In genomic region chr4:129239088-129239487, GRCh38 we compare ENCODE assay signal across 16 cellular contexts.
DNase-seq lines count a peak whose midpoint lies in the region; ATAC-seq, FAIRE-seq and TF ChIP-seq lines count a peak whose summit lies in the region.
"Had no signal": no experiment of that assay in that cellular context is flagged by ENCODE, and none has a peak within 500 bp of the region (broad histone marks: within the 10 kb centered on the region; RNA-seq: fewer than 3 reads in every experiment).

No MANE protein-coding gene starts in this region.

- H4K12ac ChIP-seq in trophoblast cell (ENCODE audit: low read depth, low read length), result no peak overlapping the region

- intact Hi-C loops in colonic mucosa (cut with DNase I), result no loop called here
- intact Hi-C loops in activated T-helper 2 cell treated with anti-CD3 and anti-CD28 coated beads, Interferon-gamma antibody, Interleukin-2, Interleukin-4, amounts not matched to agents 10 μg/mL and 5 μg/mL and 100 μg/mL, durations not matched to agents 14 hours and 24 hours and 36 hours (cut with micrococcal nuclease), result no loop called here

- H3K27me3 ChIP-seq in colonic mucosa (no peaks in the 10 kb centered on the region), trophoblast cell (ENCODE audit: insufficient read depth, low read length) (no peaks in the 10 kb centered on the region)

- H3K9me3 ChIP-seq in colonic mucosa (no peaks in the 10 kb centered on the region), trophoblast cell (ENCODE audit: insufficient read depth, low read depth, low read length) (no peaks in the 10 kb centered on the region)

- no peaks in the 10 kb centered on the region for H3K79me1 ChIP-seq in trophoblast cell (ENCODE audit: low read length)

- no peak overlapping the region for H2BK120ac ChIP-seq in trophoblast cell (ENCODE audit: insufficient read depth, low read length, poor library complexity)

- H3K18ac ChIP-seq in trophoblast cell (ENCODE audit: low read length), result no peak overlapping the region

- no peak overlapping the region for H3K9ac ChIP-seq in colonic mucosa (ENCODE audit: low read depth in 2 of 2, low read length in 2 of 2)
- no peak overlapping the region for H3K9ac ChIP-seq in trophoblast cell (ENCODE audit: low read length)

- H2AK5ac ChIP-seq in trophoblast cell (ENCODE audit: low read length), result no peak overlapping the region

- no peak for FAIRE-seq in GM19239 (lab: Jason Lieb, UNC)
- FAIRE-seq: G401.6, HTR-8/SVneo, TTC549 had no signal

- no peak overlapping the region for H3K4me3 Mint-ChIP-seq in HFFc6
- H3K4me3 Mint-ChIP-seq in activated T-helper 2 cell treated with anti-CD3 and anti-CD28 coated beads, Interferon-gamma antibody, Interleukin-2, Interleukin-4, amounts not matched to agents 10 μg/mL and 5 μg/mL and 100 μg/mL, durations not matched to agents 14 hours and 24 hours and 36 hours (ENCODE audit: low read depth), result no peak overlapping the region
- H3K4me3 Mint-ChIP-seq: immature natural killer cell; stimulated activated naive CD8-positive, alpha-beta T cell treated with anti-CD3 and anti-CD28 coated beads, Interleukin-15, amount 100 ng/mL, for 72 hours had no signal

- H4K8ac ChIP-seq in trophoblast cell (ENCODE audit: low read depth, low read length), result no peak overlapping the region

- H4K91ac ChIP-seq in trophoblast cell (ENCODE audit: low read depth, low read length), result no peak overlapping the region

- no peak overlapping the region for H3K4me2 ChIP-seq in trophoblast cell (ENCODE audit: low read length)

- H3K27ac Mint-ChIP-seq in HFFc6, result no peak overlapping the region
- no peak overlapping the region for H3K27ac Mint-ChIP-seq in activated T-helper 2 cell treated with anti-CD3 and anti-CD28 coated beads, Interferon-gamma antibody, Interleukin-2, Interleukin-4, amounts not matched to agents 10 μg/mL and 5 μg/mL and 100 μg/mL, durations not matched to agents 14 hours and 24 hours and 36 hours
- H3K27ac Mint-ChIP-seq: immature natural killer cell; stimulated activated naive CD8-positive, alpha-beta T cell treated with anti-CD3 and anti-CD28 coated beads, Interleukin-15, amount 100 ng/mL, for 72 hours had no signal

- no peaks in the 10 kb centered on the region for H3K36me3 ChIP-seq in colonic mucosa
- no peaks in the 10 kb centered on the region for H3K36me3 ChIP-seq in trophoblast cell (ENCODE audit: control insufficient read depth in 1 of 2, insufficient read depth in 2 of 2, low read length in 2 of 2)

- H3K4me3 ChIP-seq in colonic mucosa (no peak overlapping the region), skeletal muscle cell (ENCODE audit: low read depth, low read length) (no peak overlapping the region), trophoblast cell (ENCODE audit: low read depth, low read length) (no peak overlapping the region)

- H3K14ac ChIP-seq in trophoblast cell (ENCODE audit: low read length), result no peak overlapping the region

- no peak overlapping the region for H2AFZ ChIP-seq in trophoblast cell (ENCODE audit: insufficient read depth, low read length, poor library complexity)

- no peak overlapping the region for H3K23ac ChIP-seq in trophoblast cell (ENCODE audit: low read length)

- H3K27ac ChIP-seq in colonic mucosa, result no peak overlapping the region
- no peak overlapping the region for H3K27ac ChIP-seq in trophoblast cell (ENCODE audit: low read depth, low read length)
- H3K27ac ChIP-seq: C4-2B had no signal

- no peak overlapping the region for H3K4ac ChIP-seq in trophoblast cell (ENCODE audit: low read depth, low read length)

- WGBS in trophoblast cell (ENCODE audit: extremely low coverage, insufficient coverage, insufficient read length), result no CpG with 5 or more reads among the region's 3 CpGs

- H3K36me3 Mint-ChIP-seq in HFFc6 (ENCODE audit: low read depth), result no peaks in the 10 kb centered on the region
- no peaks in the 10 kb centered on the region for H3K36me3 Mint-ChIP-seq in activated T-helper 2 cell treated with anti-CD3 and anti-CD28 coated beads, Interferon-gamma antibody, Interleukin-2, Interleukin-4, amounts not matched to agents 10 μg/mL and 5 μg/mL and 100 μg/mL, durations not matched to agents 14 hours and 24 hours and 36 hours (ENCODE audit: low read depth)
- H3K36me3 Mint-ChIP-seq: immature natural killer cell had no signal

- H3K4me1 ChIP-seq in colonic mucosa (no peaks in the 10 kb centered on the region), trophoblast cell (ENCODE audit: control insufficient read depth in 1 of 2, insufficient read depth in 2 of 2, low read length in 2 of 2) (no peaks in the 10 kb centered on the region)

- TF ChIP-seq CTCF in HFFc6 (IDR thresholded peaks at IDR 0.05) (no peak), colonic mucosa (IDR thresholded peaks at IDR 0.05) (no peak)

- H2BK12ac ChIP-seq in trophoblast cell (ENCODE audit: low read length), result no peak overlapping the region

- H3K27me3 Mint-ChIP-seq in HFFc6 (ENCODE audit: insufficient read depth), result no peaks in the 10 kb centered on the region
- no peaks in the 10 kb centered on the region for H3K27me3 Mint-ChIP-seq in activated T-helper 2 cell treated with anti-CD3 and anti-CD28 coated beads, Interferon-gamma antibody, Interleukin-2, Interleukin-4, amounts not matched to agents 10 μg/mL and 5 μg/mL and 100 μg/mL, durations not matched to agents 14 hours and 24 hours and 36 hours (ENCODE audit: low read depth)

- H2BK5ac ChIP-seq in trophoblast cell (ENCODE audit: low read depth, low read length, poor library complexity), result no peak overlapping the region

- no peak for ATAC-seq in HG03439 (IDR thresholded peaks at IDR 0.05; ENCODE audit: unreplicated experiment)
- ATAC-seq: esophagus mucosa; stimulated activated naive CD8-positive, alpha-beta T cell treated with anti-CD3 and anti-CD28 coated beads, Interleukin-15, amount 100 ng/mL, for 72 hours had no signal

- DNase-seq in HFFc6 (peak; percentile 9), colonic mucosa (peak; percentile 22), kidney tubule cell (ENCODE audit: low spot score) (peak; percentile 59), skeletal muscle cell (ENCODE audit: low read depth) (peak; percentile 68), GM19239 (ENCODE audit: insufficient read length, low spot score) (no peak), trophoblast cell (no peak)
- no peak for DNase-seq in activated T-helper 2 cell treated with anti-CD3 and anti-CD28 coated beads, Interferon-gamma antibody, Interleukin-2, Interleukin-4, amounts not matched to agents 10 μg/mL and 5 μg/mL and 100 μg/mL, durations not matched to agents 14 hours and 24 hours and 36 hours (ENCODE audit: low spot score)
- DNase-seq: central memory CD4-positive, alpha-beta T cell; immature natural killer cell; stimulated activated naive CD8-positive, alpha-beta T cell treated with anti-CD3 and anti-CD28 coated beads, Interleukin-15, amount 100 ng/mL, for 72 hours had no signal

- H3K79me2 ChIP-seq in trophoblast cell (ENCODE audit: control insufficient read depth, insufficient read depth, low read length, poor library complexity), result no peaks in the 10 kb centered on the region

- peaks cover 5% of the 10 kb centered on the region; the same call in 1 of the 2 replicates for H3K4me1 Mint-ChIP-seq in HFFc6 (ENCODE audit: low read depth)
- H3K4me1 Mint-ChIP-seq in activated T-helper 2 cell treated with anti-CD3 and anti-CD28 coated beads, Interferon-gamma antibody, Interleukin-2, Interleukin-4, amounts not matched to agents 10 μg/mL and 5 μg/mL and 100 μg/mL, durations not matched to agents 14 hours and 24 hours and 36 hours (ENCODE audit: low read depth), result no peaks in the 10 kb centered on the region
- H3K4me1 Mint-ChIP-seq: immature natural killer cell; stimulated activated naive CD8-positive, alpha-beta T cell treated with anti-CD3 and anti-CD28 coated beads, Interleukin-15, amount 100 ng/mL, for 72 hours had no signal

- H3K9me3 Mint-ChIP-seq in HFFc6, result no peaks in the 10 kb centered on the region
- no peaks in the 10 kb centered on the region for H3K9me3 Mint-ChIP-seq in activated T-helper 2 cell treated with anti-CD3 and anti-CD28 coated beads, Interferon-gamma antibody, Interleukin-2, Interleukin-4, amounts not matched to agents 10 μg/mL and 5 μg/mL and 100 μg/mL, durations not matched to agents 14 hours and 24 hours and 36 hours
- H3K9me3 Mint-ChIP-seq: stimulated activated naive CD8-positive, alpha-beta T cell treated with anti-CD3 and anti-CD28 coated beads, Interleukin-15, amount 100 ng/mL, for 72 hours had no signal

Comparison
In these comparisons a context has a peak if more than half of its experiments do, and no peak if none do; other contexts are left out.
1. DNase-seq: peak in HFFc6 (single experiment), colonic mucosa (single experiment), kidney tubule cell (single experiment) and skeletal muscle cell (single experiment); none in activated T-helper 2 cell treated with anti-CD3 and anti-CD28 coated beads, Interferon-gamma antibody, Interleukin-2, Interleukin-4, amounts not matched to agents 10 μg/mL and 5 μg/mL and 100 μg/mL, durations not matched to agents 14 hours and 24 hours and 36 hours (single experiment), GM19239 (single experiment) and trophoblast cell (0 of 2).